Comparison of ENCODE assay signal across 10 cellular contexts in the genomic region with DNA sequence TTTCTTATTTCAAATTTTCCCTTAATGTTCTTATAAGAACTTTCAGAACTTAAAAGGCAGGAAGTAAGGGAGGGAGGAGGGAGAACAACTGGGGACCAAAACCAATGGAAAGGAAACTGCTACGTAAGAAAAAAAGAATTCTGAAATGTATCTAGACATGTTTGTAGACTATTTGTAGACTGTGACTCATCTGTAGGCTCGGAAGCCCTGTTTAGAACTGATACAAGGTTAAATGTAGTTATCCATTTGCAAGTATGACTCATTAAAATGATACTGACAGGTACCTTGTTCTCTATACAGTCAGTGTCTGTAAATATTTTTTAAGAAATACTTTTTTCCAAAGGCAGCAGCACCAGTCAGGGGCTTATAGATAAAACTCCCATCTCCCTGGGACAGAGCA.
A peak's percentile ranks its signal among the peaks of the same experiment; 100 is the strongest.
DNase-seq lines count a peak whose midpoint lies in the region; ATAC-seq and TF ChIP-seq lines count a peak whose summit lies in the region.
"Had no signal": no experiment of that assay in that cellular context is flagged by ENCODE, and none has a peak within 500 bp of the region (broad histone marks: within the 10 kb centered on the region; RNA-seq: fewer than 3 reads in every experiment).

No MANE protein-coding gene starts in this region.

- H3K27ac ChIP-seq in coronary artery, result no peak overlapping the region
- H3K27ac ChIP-seq: thoracic aorta had no signal

- ATAC-seq in GM18508 (IDR thresholded peaks at IDR 0.05; ENCODE audit: insufficient read depth, unreplicated experiment), result peak; percentile 99
- ATAC-seq in GM21717 (IDR thresholded peaks at IDR 0.05; ENCODE audit: unreplicated experiment), result peak; percentile 81
- ATAC-seq in HG03469 (IDR thresholded peaks at IDR 0.05; ENCODE audit: unreplicated experiment), result peak; percentile 99

- no peak for TF ChIP-seq CTCF in fibroblast of mammary gland (conservative IDR thresholded peaks at IDR 0.05; ENCODE audit: control insufficient read depth, insufficient read depth, low read depth, low read length)
- TF ChIP-seq CTCF in coronary artery (IDR thresholded peaks at IDR 0.05), result no peak

- H3K4me3 ChIP-seq in fibroblast of mammary gland (ENCODE audit: control insufficient read depth, low read depth, low read length), result no peak overlapping the region
- no peak overlapping the region for H3K4me3 ChIP-seq in coronary artery
- H3K4me3 ChIP-seq: thoracic aorta had no signal

- peak; percentile 9 for DNase-seq in fibroblast of mammary gland (ENCODE audit: low read depth)
- DNase-seq in NCI-H82 treated with DMSO at 0.1 percent for 48 hours (lab: John Stamatoyannopoulos, UW; ENCODE audit: unreplicated experiment), result no peak
- DNase-seq in coronary artery (ENCODE audit: low spot score), result no peak
- no peak for DNase-seq in activated effector memory CD4-positive, alpha-beta T cell treated with Interleukin-2 at 50 U/mL for 16 hours
- DNase-seq in cerebellum (ENCODE audit: low spot score), result no peak
- DNase-seq: DND-41 had no signal
